ENCODE assay signal across 1 cellular context in genomic region chr22:23862103-23862502, GRCh38.
TF ChIP-seq lines count a peak whose summit lies in the region.

No MANE protein-coding gene starts in this region.

TF ChIP-seq in endothelial cell of umbilical vein, 7 proteins besides CTCF, POLR2A, EP300 and RAD21:
- TF ChIP-seq FOS (IDR thresholded peaks at IDR 0.05; ENCODE audit: borderline replicate concordance, insufficient read depth, low read length) (no peak), POLR2AphosphoS5 (IDR thresholded peaks at IDR 0.05; ENCODE audit: insufficient read depth, low read depth, low read length) (no peak), MYC (IDR thresholded peaks at IDR 0.05; ENCODE audit: low read depth, low read length) (no peak), GATA2 (IDR thresholded peaks at IDR 0.05; ENCODE audit: insufficient read depth, insufficient read length, low read depth, low read length) (no peak), EZH2 (IDR thresholded peaks at IDR 0.05; ENCODE audit: borderline replicate concordance, low read depth, low read length, severe bottlenecking) (no peak), JUN (IDR thresholded peaks at IDR 0.05; ENCODE audit: borderline replicate concordance, insufficient read depth, insufficient read length, low read depth) (no peak)
- TF ChIP-seq, protein P1, sequence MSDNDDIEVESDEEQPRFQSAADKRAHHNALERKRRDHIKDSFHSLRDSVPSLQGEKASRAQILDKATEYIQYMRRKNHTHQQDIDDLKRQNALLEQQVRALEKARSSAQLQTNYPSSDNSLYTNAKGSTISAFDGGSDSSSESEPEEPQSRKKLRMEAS (IDR thresholded peaks at IDR 0.05; ENCODE audit: insufficient read depth, insufficient read length) = no peak
TF ChIP-seq in endothelial cell of umbilical vein: peak in this region for 0.
